Comparison of ENCODE assay signal across 9 cellular contexts in the genomic region with DNA sequence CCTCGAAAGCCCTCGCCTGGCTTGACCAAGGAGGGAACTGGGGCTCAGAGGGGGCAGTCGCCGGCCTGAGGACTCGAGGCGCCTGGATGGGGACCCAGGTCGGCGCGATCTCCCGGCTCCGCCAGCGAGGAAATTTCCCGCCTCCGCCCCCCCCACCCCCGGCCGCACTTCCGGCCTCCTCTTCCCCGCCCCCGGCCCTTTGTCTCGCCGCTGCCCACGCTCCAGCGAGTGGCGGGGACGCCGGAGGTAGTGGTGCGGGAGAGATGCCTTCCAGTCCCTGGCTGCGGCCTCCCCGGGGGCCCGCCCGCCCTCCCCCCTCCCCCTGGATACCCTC. TPM values are rescaled to one million over a fixed set of nuclear protein-coding genes. Genes with fewer than 3 reads are reported as not detected.
DNase-seq lines count a peak whose midpoint lies in the region; ATAC-seq, FAIRE-seq and TF ChIP-seq lines count a peak whose summit lies in the region.
"Had no signal": no experiment of that assay in that cellular context is flagged by ENCODE, and none has a peak within 500 bp of the region (broad histone marks: within the 10 kb centered on the region; RNA-seq: fewer than 3 reads in every experiment).

No MANE protein-coding gene starts in this region.

- H3K4me3 ChIP-seq in BLaER1 (peak overlapping the region; percentile 81), OCI-LY7 (ENCODE audit: low read depth, low read length, poor library complexity, severe bottlenecking) (peak overlapping the region; percentile 73), fibroblast of pulmonary artery (replicated peaks; ENCODE audit: low read depth, low read length) (peak overlapping the region; percentile 64), small intestine (ENCODE audit: low read depth in 1 of 2, low read length in 2 of 2) (peak overlapping the region; percentile 50 to 69), thyroid gland (replicated peaks in 1 of 3) (no peak overlapping the region)

- H3K27me3 ChIP-seq in BLaER1 (no peaks in the 10 kb centered on the region), small intestine (ENCODE audit: control insufficient read depth in 2 of 2, insufficient read depth in 2 of 2, low read length in 2 of 2) (peaks cover 0 to 4% of the 10 kb centered on the region in 2 donors), thyroid gland (peaks cover 6% of the 10 kb centered on the region)

- no peaks in the 10 kb centered on the region for H3K9me3 ChIP-seq in BLaER1
- H3K9me3 ChIP-seq in OCI-LY7 (ENCODE audit: low read length), result no peaks in the 10 kb centered on the region
- H3K9me3 ChIP-seq in small intestine (ENCODE audit: control insufficient read depth, low read depth), result no peaks in the 10 kb centered on the region
- no peaks in the 10 kb centered on the region for H3K9me3 ChIP-seq in thyroid gland

- peak; percentile 22 for ATAC-seq in GM21529 (IDR thresholded peaks at IDR 0.05; ENCODE audit: unreplicated experiment)

- intact Hi-C loops in OCI-LY7 (cut with micrococcal nuclease; ENCODE audit: unreplicated experiment), result no loop called here
- intact Hi-C loops in thyroid gland (cut with DNase I), result no loop called here

- H3K36me3 ChIP-seq in BLaER1, result no peaks in the 10 kb centered on the region
- no peaks in the 10 kb centered on the region for H3K36me3 ChIP-seq in OCI-LY7 (ENCODE audit: insufficient read depth, low read length)
- no peaks in the 10 kb centered on the region for H3K36me3 ChIP-seq in small intestine (ENCODE audit: control insufficient read depth in 2 of 2, insufficient read depth in 2 of 2, low read length in 2 of 2)
- no peaks in the 10 kb centered on the region for H3K36me3 ChIP-seq in thyroid gland

- DNase-seq in OCI-LY7 (ENCODE audit: low spot score), result no peak
- no peak for DNase-seq in fibroblast of pulmonary artery (ENCODE audit: low read depth)
- no peak for DNase-seq in small intestine
- no peak for DNase-seq in activated effector memory CD4-positive, alpha-beta T cell treated with Interleukin-2 at 50 U/mL for 16 hours
- DNase-seq in thyroid gland, result no peak
- DNase-seq in NOMO-1 treated with dmso at 0.1 percent for 144 hours (lab: John Stamatoyannopoulos, UW; ENCODE audit: unreplicated experiment), result no peak

- H3K27ac ChIP-seq in BLaER1, result peak overlapping the region; percentile 77; the same call in 1 of the 2 replicates
- H3K27ac ChIP-seq in OCI-LY7 (ENCODE audit: low read depth, low read length, poor library complexity, severe bottlenecking), result no peak overlapping the region
- no peak overlapping the region for H3K27ac ChIP-seq in small intestine (ENCODE audit: low read depth in 1 of 2, low read length in 1 of 2)
- no peak overlapping the region for H3K27ac ChIP-seq in thyroid gland

- peak overlapping the region; percentile 75 for H2AFZ ChIP-seq in OCI-LY7 (ENCODE audit: low read length)

- H3K4me2 ChIP-seq in BLaER1, result peak overlapping the region; percentile 95
- H3K4me2 ChIP-seq in OCI-LY7 (ENCODE audit: low read length), result peak overlapping the region; percentile 87

- no peaks in the 10 kb centered on the region for H3K9me2 ChIP-seq in OCI-LY7 (ENCODE audit: insufficient read depth, low read length)

- peak overlapping the region; percentile 76; the same call in 1 of the 2 replicates for H3K9ac ChIP-seq in BLaER1

- TF ChIP-seq CTCF in OCI-LY7 (conservative IDR thresholded peaks at IDR 0.05; ENCODE audit: low read length), result no peak
- TF ChIP-seq CTCF in fibroblast of pulmonary artery (IDR thresholded peaks at IDR 0.05; ENCODE audit: low read length, missing control alignments), result no peak
- TF ChIP-seq CTCF in thyroid gland (IDR thresholded peaks at IDR 0.05), result no peak

- FAIRE-seq in small intestine (lab: Jason Lieb, UNC), result no peak

- H4K20me1 ChIP-seq in BLaER1 (peaks cover 41% of the 10 kb centered on the region), OCI-LY7 (ENCODE audit: insufficient read depth, low read length) (no peaks in the 10 kb centered on the region)

- CTCF ChIA-PET in OCI-LY7 (lab: Charles Lee; ENCODE audit: unreplicated experiment), result no interaction called here

- peaks cover 40% of the 10 kb centered on the region for H3K4me1 ChIP-seq in BLaER1
- H3K4me1 ChIP-seq in OCI-LY7 (ENCODE audit: insufficient read depth, low read length, poor library complexity, severe bottlenecking), result peaks cover 14% of the 10 kb centered on the region
- H3K4me1 ChIP-seq in small intestine (ENCODE audit: control insufficient read depth in 2 of 2, insufficient read depth in 1 of 2, low read depth in 1 of 2, low read length in 1 of 2), result peaks cover 0 to 3% of the 10 kb centered on the region in 2 donors
- peaks cover 0 to 18% of the 10 kb centered on the region in 2 donors for H3K4me1 ChIP-seq in thyroid gland

- TF ChIP-seq POLR2A in thyroid gland (IDR thresholded peaks at IDR 0.05), result no peak

- WGBS in small intestine, 3 donors, result 3 to 5% (median 3%) methylated on average over 12 to 31 of the region's 31 CpGs
- WGBS in thyroid gland, 2 donors, result 2 to 6% methylated on average over 11 to 12 of the region's 31 CpGs

- POLR2A ChIA-PET in OCI-LY7 (lab: Charles Lee), result no interaction called here

- H3K79me2 ChIP-seq in OCI-LY7 (ENCODE audit: insufficient read depth, low read depth, low read length), result no peaks in the 10 kb centered on the region

- no TSS peak for BruUV-seq in OCI-LY7 (replicated peaks; lab: Mats Ljungman, UMichigan)

RNA-seq across cellular contexts. Expression of gene GPRIN1, which starts 0.4 kb away (rescaled TPM):
- 3.8 and 4.9 TPM in 2 replicates for total RNA-seq in OCI-LY7 (2014; rRNA removed; shearing (Covaris generic))
- 4.5 and 5.3 TPM in 2 replicates for total RNA-seq in OCI-LY7 (2022)
- polyA plus RNA-seq in small intestine, result 1 to 10 TPM in 1 of 3 donors, under 1 TPM in 1, not detected in 1; 0.54 to 1.6 TPM
- under 1 TPM; 0.24 to 0.75 (median 0.30) TPM for total RNA-seq in thyroid gland

RNA-seq across cellular contexts. Expression of gene SNCB, which starts 19.9 kb away (rescaled TPM):
- 0.50 and 0.70 TPM in 2 replicates for total RNA-seq in OCI-LY7 (2014; rRNA removed; shearing (Covaris generic))
- total RNA-seq in OCI-LY7 (2022) (3.5 TPM in 2 replicates), thyroid gland (not detected)
- under 1 TPM in 1 of 3 donors, not detected in 2; 0.73 TPM for polyA plus RNA-seq in small intestine

RNA-seq across cellular contexts. Expression of gene EIF4E1B, which starts 20.1 kb away (rescaled TPM):
- 0.16 and 0.64 TPM in 2 replicates for total RNA-seq in OCI-LY7 (2014; rRNA removed; shearing (Covaris generic))
- total RNA-seq in OCI-LY7 (2022) (2.4 and 2.9 TPM in 2 replicates), thyroid gland (not detected)
- under 1 TPM in 1 of 3 donors, not detected in 2; 0.22 TPM for polyA plus RNA-seq in small intestine
- total RNA-seq: HT1080 had no signal

RNA-seq across cellular contexts. Expression of gene TSPAN17, which starts 36.9 kb away (rescaled TPM):
- 9.3 and 10.3 TPM in 2 replicates for total RNA-seq in OCI-LY7 (2014; rRNA removed; shearing (Covaris generic))
- total RNA-seq in OCI-LY7 (2022) (18.4 and 23.3 TPM in 2 replicates), thyroid gland (10 to 100 TPM; 18.9 to 24.7 (median 21.0) TPM)
- 10 to 100 TPM; 22.4 to 35.2 (median 25.9) TPM for polyA plus RNA-seq in small intestine

Comparison
In these comparisons a context has a peak if more than half of its experiments do, and no peak if none do; other contexts are left out.
1. H3K4me3 ChIP-seq: peak in BLaER1 (single experiment), OCI-LY7 (single experiment), fibroblast of pulmonary artery (single experiment) and small intestine (2 of 2); none in thyroid gland (0 of 3).